Comparison of ENCODE assay signal across 29 cellular contexts in the genomic region with DNA sequence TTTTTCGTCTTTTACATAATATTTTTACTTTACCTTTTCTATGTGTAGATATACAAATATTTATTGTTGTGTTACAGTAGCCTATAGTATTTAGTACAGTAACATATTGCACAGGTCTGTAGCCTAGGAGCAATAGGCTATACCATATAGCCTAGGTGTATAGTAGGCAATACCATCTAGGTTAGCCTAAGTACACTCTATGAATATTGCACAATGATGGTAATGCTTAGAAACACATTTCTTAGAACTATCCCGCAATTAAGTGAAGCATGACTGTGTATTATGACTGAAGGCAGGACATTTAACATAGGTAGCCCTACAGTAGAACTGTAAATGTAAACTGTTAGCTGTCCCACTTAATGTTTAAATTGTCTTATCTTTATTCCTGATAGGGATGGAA.
"Had no signal": no experiment of that assay in that cellular context is flagged by ENCODE, and none has a peak within 500 bp of the region (broad histone marks: within the 10 kb centered on the region; RNA-seq: fewer than 3 reads in every experiment).

No MANE protein-coding gene starts in this region.

- H3K27ac ChIP-seq: colonic mucosa, coronary artery, dorsolateral prefrontal cortex, epithelial cell of prostate, esophagus muscularis mucosa, esophagus squamous epithelium, foreskin keratinocyte, gastrocnemius medialis, gastroesophageal sphincter, heart left ventricle, heart right ventricle, hepatocyte had no signal

- H3K27me3 Mint-ChIP-seq: dendritic cell treated with granulocyte-macrophage colony-stimulating factor and Interleukin-4, amounts not matched to agents 40 ng/mL and 50 ng/mL, for 4 days; effector memory CD8-positive, alpha-beta T cell had no signal

- H3K4me3 Mint-ChIP-seq: dendritic cell treated with granulocyte-macrophage colony-stimulating factor and Interleukin-4, amounts not matched to agents 40 ng/mL and 50 ng/mL, for 4 days; effector memory CD8-positive, alpha-beta T cell; endodermal cell had no signal

- H3K9me3 Mint-ChIP-seq: endodermal cell had no signal

- H3K79me2 ChIP-seq: hepatocyte had no signal

- H3K4me3 ChIP-seq: colonic mucosa, coronary artery, dorsolateral prefrontal cortex, esophagus muscularis mucosa, esophagus squamous epithelium, gastrocnemius medialis, gastroesophageal sphincter, heart left ventricle, heart right ventricle, hepatocyte had no signal

- DNase-seq: colonic mucosa; cortex of kidney; dermis blood vessel endothelial cell; dorsolateral prefrontal cortex; effector CD4-positive, alpha-beta T cell; effector CD8-positive, alpha-beta T cell; effector memory CD4-positive, alpha-beta T cell; effector memory CD8-positive, alpha-beta T cell; endodermal cell; erythroblast; esophagus squamous epithelium; foreskin fibroblast; foreskin keratinocyte; foreskin melanocyte; gastrocnemius medialis; glutamatergic neuron; head of caudate nucleus; heart left ventricle; heart right ventricle had no signal

- H3K9me3 ChIP-seq: colonic mucosa, esophagus muscularis mucosa, esophagus squamous epithelium, gastrocnemius medialis, gastroesophageal sphincter had no signal

- H3K36me3 ChIP-seq: colonic mucosa, esophagus muscularis mucosa, esophagus squamous epithelium, gastrocnemius medialis, gastroesophageal sphincter, heart left ventricle, heart right ventricle had no signal

- H3K4me2 ChIP-seq: hepatocyte had no signal

- H2AFZ ChIP-seq: hepatocyte had no signal

- H3K27ac Mint-ChIP-seq: dendritic cell treated with granulocyte-macrophage colony-stimulating factor and Interleukin-4, amounts not matched to agents 40 ng/mL and 50 ng/mL, for 4 days; effector memory CD8-positive, alpha-beta T cell; endodermal cell had no signal

- FAIRE-seq: endometrium, endothelial cell of umbilical vein, frontal cortex had no signal

- H3K27me3 ChIP-seq: colonic mucosa, dorsolateral prefrontal cortex, esophagus muscularis mucosa, esophagus squamous epithelium, foreskin keratinocyte, gastrocnemius medialis, gastroesophageal sphincter, heart left ventricle, heart right ventricle, hepatocyte had no signal

- ATAC-seq: effector memory CD8-positive, alpha-beta T cell; esophagus mucosa; foreskin keratinocyte; gastrocnemius medialis; gastroesophageal sphincter; heart left ventricle; heart right ventricle had no signal

- H3K4me1 ChIP-seq: colonic mucosa, esophagus muscularis mucosa, esophagus squamous epithelium, foreskin keratinocyte, gastrocnemius medialis, gastroesophageal sphincter, heart left ventricle, heart right ventricle had no signal
